In genomic region chr12:2422591-2422990, GRCh38 we compare ENCODE assay signal across 1 cellular context.
TF ChIP-seq lines count a peak whose summit lies in the region.

No MANE protein-coding gene starts in this region.

TF ChIP-seq in H1, 55 proteins besides CTCF, POLR2A, EP300 and RAD21 (continued from another document):
- no peak for TF ChIP-seq ATF2 (IDR thresholded peaks at IDR 0.05; ENCODE audit: low read length)
- no peak for TF ChIP-seq CHD1 (IDR thresholded peaks at IDR 0.05; ENCODE audit: low read depth, low read length)
- TF ChIP-seq GABPA (IDR thresholded peaks at IDR 0.05; ENCODE audit: borderline replicate concordance, insufficient read depth, low read length), result no peak
- TF ChIP-seq SIN3A (conservative IDR thresholded peaks at IDR 0.05 in 1 of 2, IDR thresholded peaks at IDR 0.05 in 1 of 2; ENCODE audit: low read depth in 1 of 2, low read length in 2 of 2), result no peak
- TF ChIP-seq E2F6 (IDR thresholded peaks at IDR 0.05), result no peak
- TF ChIP-seq JUND (IDR thresholded peaks at IDR 0.05; ENCODE audit: low read length), result no peak
- no peak for TF ChIP-seq SIRT6 (IDR thresholded peaks at IDR 0.05; ENCODE audit: low read length)
